ENCODE assay signal across 15 cellular contexts in the genomic region with DNA sequence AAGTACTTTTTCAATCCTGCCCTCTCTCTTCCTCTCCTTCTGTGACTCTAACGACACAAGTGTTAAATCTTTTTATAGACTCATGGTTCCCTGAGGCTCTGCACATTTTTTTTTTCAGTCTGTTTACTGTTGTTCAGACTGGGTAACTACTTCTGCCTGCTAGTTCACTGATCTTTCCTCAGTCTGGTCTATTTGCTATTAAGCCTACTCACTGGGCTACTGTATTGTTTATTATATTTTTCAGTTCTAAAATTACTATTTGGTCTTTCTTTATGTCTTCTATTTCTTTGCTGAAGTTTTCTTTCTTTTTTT. TPM values are rescaled to one million over a fixed set of nuclear protein-coding genes. Genes with fewer than 3 reads are reported as not detected.
DNase-seq lines count a peak whose midpoint lies in the region; ATAC-seq and TF ChIP-seq lines count a peak whose summit lies in the region.
"Had no signal": no experiment of that assay in that cellular context is flagged by ENCODE, and none has a peak within 500 bp of the region (broad histone marks: within the 10 kb centered on the region; RNA-seq: fewer than 3 reads in every experiment).

No MANE protein-coding gene starts in this region.

- peak overlapping the region; percentile 40 for H3K27ac ChIP-seq in brain microvascular endothelial cell
- peak overlapping the region; percentile 65 for H3K27ac ChIP-seq in mesodermal cell (ENCODE audit: low read depth, low read length, severe bottlenecking)
- H3K27ac ChIP-seq: colonic mucosa, HL-60 had no signal

- no peaks in the 10 kb centered on the region for H3K9me3 ChIP-seq in mesodermal cell (ENCODE audit: control insufficient read depth, low read length)
- H3K9me3 ChIP-seq: colonic mucosa, gastroesophageal sphincter had no signal

- peaks cover 88% of the 10 kb centered on the region for H3K4me1 Mint-ChIP-seq in stimulated activated naive CD8-positive, alpha-beta T cell treated with anti-CD3 and anti-CD28 coated beads, Interleukin-15, Interleukin-2, amounts not matched to agents 100 ng/mL and 50 ng/mL, for 24 hours (ENCODE audit: low read depth)
- H3K4me1 Mint-ChIP-seq in type B pancreatic cell (ENCODE audit: unreplicated experiment), result peaks cover 20% of the 10 kb centered on the region

- H3K4me3 Mint-ChIP-seq in stimulated activated naive CD8-positive, alpha-beta T cell treated with anti-CD3 and anti-CD28 coated beads, Interleukin-15, Interleukin-2, amounts not matched to agents 100 ng/mL and 50 ng/mL, for 24 hours, result no peak overlapping the region
- H3K4me3 Mint-ChIP-seq in type B pancreatic cell, result no peak overlapping the region

- H3K36me3 Mint-ChIP-seq in stimulated activated naive CD8-positive, alpha-beta T cell treated with anti-CD3 and anti-CD28 coated beads, Interleukin-15, Interleukin-2, amounts not matched to agents 100 ng/mL and 50 ng/mL, for 24 hours (ENCODE audit: low read depth), result peaks cover 18% of the 10 kb centered on the region
- peaks cover 3% of the 10 kb centered on the region for H3K36me3 Mint-ChIP-seq in type B pancreatic cell

- H3K4me3 ChIP-seq in brain microvascular endothelial cell (ENCODE audit: low read depth, low read length) (no peak overlapping the region), mesodermal cell (ENCODE audit: extremely low read depth, insufficient read depth, low read length, poor library complexity, severe bottlenecking) (no peak overlapping the region)
- H3K4me3 ChIP-seq: colonic mucosa, gastroesophageal sphincter, lung had no signal

- no peak for ATAC-seq in stimulated activated naive CD8-positive, alpha-beta T cell treated with anti-CD3 and anti-CD28 coated beads, Interleukin-15, Interleukin-2, amounts not matched to agents 100 U/mL and 50 U/mL, for 24 hours
- ATAC-seq in GM19463 (IDR thresholded peaks at IDR 0.05; ENCODE audit: unreplicated experiment), result no peak
- ATAC-seq in HG02981 (IDR thresholded peaks at IDR 0.05; ENCODE audit: unreplicated experiment), result no peak
- ATAC-seq: gastroesophageal sphincter had no signal

- TF ChIP-seq CTCF in brain microvascular endothelial cell (IDR thresholded peaks at IDR 0.05; ENCODE audit: low read depth, low read length, missing control alignments) (no peak), type B pancreatic cell (conservative IDR thresholded peaks at IDR 0.05) (no peak)

- H3K27me3 Mint-ChIP-seq in stimulated activated naive CD8-positive, alpha-beta T cell treated with anti-CD3 and anti-CD28 coated beads, Interleukin-15, Interleukin-2, amounts not matched to agents 100 ng/mL and 50 ng/mL, for 24 hours, result no peaks in the 10 kb centered on the region
- H3K27me3 Mint-ChIP-seq in type B pancreatic cell, result no peaks in the 10 kb centered on the region

- no peaks in the 10 kb centered on the region for H3K27me3 ChIP-seq in brain microvascular endothelial cell (replicated peaks)
- H3K27me3 ChIP-seq: colonic mucosa, gastroesophageal sphincter had no signal

- H3K27ac Mint-ChIP-seq in stimulated activated naive CD8-positive, alpha-beta T cell treated with anti-CD3 and anti-CD28 coated beads, Interleukin-15, Interleukin-2, amounts not matched to agents 100 ng/mL and 50 ng/mL, for 24 hours, result peak overlapping the region; percentile 47
- peak overlapping the region; percentile 22 for H3K27ac Mint-ChIP-seq in type B pancreatic cell

- in situ Hi-C loops in brain microvascular endothelial cell (cut with HindIII; ENCODE audit: low pct_ligation_motif_present, low sequenced_read_pairs), result no loop called here

- no peaks in the 10 kb centered on the region for H3K4me1 ChIP-seq in mesodermal cell (ENCODE audit: control insufficient read depth, insufficient read depth, low read length, poor library complexity, severe bottlenecking)
- H3K4me1 ChIP-seq: colonic mucosa had no signal

- no peaks in the 10 kb centered on the region for H3K36me3 ChIP-seq in brain microvascular endothelial cell (replicated peaks)
- H3K36me3 ChIP-seq in mesodermal cell (ENCODE audit: control insufficient read depth, insufficient read depth, low read length), result no peaks in the 10 kb centered on the region
- H3K36me3 ChIP-seq: colonic mucosa, gastroesophageal sphincter had no signal

- 56 to 78% methylated on average over 1 of the region's 1 CpG for WGBS in mesodermal cell (ENCODE audit: insufficient coverage in 2 of 2), 2 experiments

- DNase-seq in stimulated activated naive CD8-positive, alpha-beta T cell treated with anti-CD3 and anti-CD28 coated beads, Interleukin-15, Interleukin-2, amounts not matched to agents 100 U/mL and 50 U/mL, for 24 hours, result no peak
- DNase-seq in brain microvascular endothelial cell (no peak), type B pancreatic cell (ENCODE audit: extremely low spot score, unreplicated experiment) (no peak)
- no peak for DNase-seq in NK-92 treated with Interleukin-12 subunit alpha and Interleukin-12 subunit beta, amount 100 ng/mL, for 24 hours (lab: John Stamatoyannopoulos, UW)
- DNase-seq: C1 segment of cervical spinal cord; colonic mucosa; NCI-H1092; stimulated activated CD8-positive, alpha-beta memory T cell treated with anti-CD3 and anti-CD28 coated beads, Interleukin-4, amount 100 ng/mL, for 48 hours had no signal

- H3K9me3 Mint-ChIP-seq in stimulated activated naive CD8-positive, alpha-beta T cell treated with anti-CD3 and anti-CD28 coated beads, Interleukin-15, Interleukin-2, amounts not matched to agents 100 ng/mL and 50 ng/mL, for 24 hours, result no peaks in the 10 kb centered on the region
- no peaks in the 10 kb centered on the region for H3K9me3 Mint-ChIP-seq in type B pancreatic cell

RNA-seq across cellular contexts. Expression of a gene that starts 21.3 kb away (rescaled TPM):
- polyA plus RNA-seq in mesodermal cell (2013, experiment 1 of 2), result 45.0 TPM
- 51.2 TPM for polyA plus RNA-seq in mesodermal cell (2013, experiment 2 of 2)
- total RNA-seq in type B pancreatic cell (ENCODE audit: low replicate concordance), result 46.3 and 46.5 TPM in 2 replicates
